Comparison of ENCODE assay signal across 1 cellular context in the genomic region with DNA sequence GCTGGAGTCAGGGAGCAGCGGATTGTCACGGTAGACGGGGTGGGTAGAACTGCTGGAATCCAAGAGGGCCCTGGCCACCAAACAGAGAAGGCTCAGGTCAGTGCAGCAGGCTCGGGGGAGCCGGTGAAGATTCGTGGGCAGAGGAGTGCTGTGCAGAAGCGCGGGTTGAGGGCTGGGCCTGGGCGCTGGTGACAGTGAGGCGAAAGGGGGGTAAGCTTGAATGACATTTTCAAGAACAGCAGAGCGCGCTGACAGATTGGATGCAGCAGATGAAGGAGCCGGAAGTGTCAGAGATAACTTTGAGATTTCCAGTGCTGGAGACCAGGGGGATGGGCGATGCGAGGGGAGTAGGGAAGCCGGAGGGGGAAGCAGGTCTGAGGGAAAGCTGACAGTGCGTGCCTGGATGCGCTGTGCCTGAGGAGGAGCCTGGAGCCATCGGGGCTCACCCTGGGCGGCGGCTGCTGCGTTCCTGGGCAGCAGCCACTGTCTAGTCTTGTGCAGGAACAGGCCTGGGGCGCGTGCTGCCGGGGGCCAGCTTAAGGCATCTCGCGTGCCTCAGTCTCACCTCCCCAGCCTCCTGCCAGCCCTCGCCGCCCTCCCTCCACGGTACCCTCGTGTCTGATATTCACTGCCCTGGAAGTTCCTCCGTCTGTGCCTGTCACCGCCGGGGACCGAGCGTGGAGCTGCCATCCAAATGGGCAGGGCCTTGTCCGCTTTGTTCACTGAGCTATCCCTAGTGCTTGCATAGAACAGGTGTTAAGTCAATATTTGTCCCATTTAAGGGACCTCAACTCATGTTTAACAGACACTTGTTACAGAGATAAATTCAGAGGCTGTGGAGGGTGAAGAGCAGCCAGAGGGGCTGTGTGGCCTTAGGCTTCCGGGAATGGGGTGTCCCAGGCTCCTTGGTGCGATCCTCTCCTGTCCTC.
A peak's percentile ranks its signal among the peaks of the same experiment; 100 is the strongest.
TF ChIP-seq lines count a peak whose summit lies in the region.

No MANE protein-coding gene starts in this region.

TF ChIP-seq in HepG2, 621 proteins besides CTCF, POLR2A, EP300 and RAD21 (continued from another document):
- TF ChIP-seq, protein P1, sequence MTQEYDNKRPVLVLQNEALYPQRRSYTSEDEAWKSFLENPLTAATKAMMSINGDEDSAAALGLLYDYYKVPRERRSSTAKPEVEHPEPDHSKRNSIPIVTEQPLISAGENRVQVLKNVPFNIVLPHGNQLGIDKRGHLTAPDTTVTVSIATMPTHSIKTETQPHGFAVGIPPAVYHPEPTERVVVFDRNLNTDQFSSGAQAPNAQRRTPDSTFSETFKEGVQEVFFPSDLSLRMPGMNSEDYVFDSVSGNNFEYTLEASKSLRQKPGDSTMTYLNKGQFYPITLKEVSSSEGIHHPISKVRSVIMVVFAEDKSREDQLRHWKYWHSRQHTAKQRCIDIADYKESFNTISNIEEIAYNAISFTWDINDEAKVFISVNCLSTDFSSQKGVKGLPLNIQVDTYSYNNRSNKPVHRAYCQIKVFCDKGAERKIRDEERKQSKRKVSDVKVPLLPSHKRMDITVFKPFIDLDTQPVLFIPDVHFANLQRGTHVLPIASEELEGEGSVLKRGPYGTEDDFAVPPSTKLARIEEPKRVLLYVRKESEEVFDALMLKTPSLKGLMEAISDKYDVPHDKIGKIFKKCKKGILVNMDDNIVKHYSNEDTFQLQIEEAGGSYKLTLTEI (CRISPR knock-in tag; conservative IDR thresholded peaks at IDR 0.05): no peak
- TF ChIP-seq, protein P2, sequence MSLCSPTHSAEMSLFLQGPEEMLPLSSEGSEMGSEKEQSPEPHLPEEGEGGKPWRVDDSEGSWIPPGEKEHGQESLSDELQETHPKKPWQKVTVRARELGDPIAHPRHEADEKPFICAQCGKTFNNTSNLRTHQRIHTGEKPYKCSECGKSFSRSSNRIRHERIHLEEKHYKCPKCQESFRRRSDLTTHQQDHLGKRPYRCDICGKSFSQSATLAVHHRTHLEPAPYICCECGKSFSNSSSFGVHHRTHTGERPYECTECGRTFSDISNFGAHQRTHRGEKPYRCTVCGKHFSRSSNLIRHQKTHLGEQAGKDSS (CRISPR knock-in tag; IDR thresholded peaks at IDR 0.05; ENCODE audit: borderline replicate concordance, low read depth): no peak
- no peak for TF ChIP-seq KAT8 (CRISPR knock-in tag; IDR thresholded peaks at IDR 0.05)
- TF ChIP-seq ZNF562 (CRISPR knock-in tag; IDR thresholded peaks at IDR 0.05; ENCODE audit: borderline replicate concordance): no peak
- TF ChIP-seq POLR2AphosphoS2 (IDR thresholded peaks at IDR 0.05; ENCODE audit: low read depth, low read length): no peak
- TF ChIP-seq YY1 (IDR thresholded peaks at IDR 0.05; ENCODE audit: insufficient read depth, insufficient replicate concordance, low read depth, low read length): no peak
- no peak for TF ChIP-seq ZNF253 (CRISPR knock-in tag; IDR thresholded peaks at IDR 0.05; ENCODE audit: borderline replicate concordance)
- peak; percentile 51; the same call in 1 of the 2 replicates for TF ChIP-seq TBX3 (IDR thresholded peaks at IDR 0.05; ENCODE audit: borderline replicate concordance)
- no peak for TF ChIP-seq SOX13 (IDR thresholded peaks at IDR 0.05)
- TF ChIP-seq SOX13 (CRISPR knock-in tag; conservative IDR thresholded peaks at IDR 0.05 in 1 of 2, IDR thresholded peaks at IDR 0.05 in 1 of 2): peak in 1 of 2 experiments; percentile 49; a peak in 1 of 4 replicates
- TF ChIP-seq ZNF644 (CRISPR knock-in tag; IDR thresholded peaks at IDR 0.05; ENCODE audit: low read depth): no peak
- no peak for TF ChIP-seq ZNF878 (CRISPR knock-in tag; IDR thresholded peaks at IDR 0.05)
- TF ChIP-seq, protein P3, sequence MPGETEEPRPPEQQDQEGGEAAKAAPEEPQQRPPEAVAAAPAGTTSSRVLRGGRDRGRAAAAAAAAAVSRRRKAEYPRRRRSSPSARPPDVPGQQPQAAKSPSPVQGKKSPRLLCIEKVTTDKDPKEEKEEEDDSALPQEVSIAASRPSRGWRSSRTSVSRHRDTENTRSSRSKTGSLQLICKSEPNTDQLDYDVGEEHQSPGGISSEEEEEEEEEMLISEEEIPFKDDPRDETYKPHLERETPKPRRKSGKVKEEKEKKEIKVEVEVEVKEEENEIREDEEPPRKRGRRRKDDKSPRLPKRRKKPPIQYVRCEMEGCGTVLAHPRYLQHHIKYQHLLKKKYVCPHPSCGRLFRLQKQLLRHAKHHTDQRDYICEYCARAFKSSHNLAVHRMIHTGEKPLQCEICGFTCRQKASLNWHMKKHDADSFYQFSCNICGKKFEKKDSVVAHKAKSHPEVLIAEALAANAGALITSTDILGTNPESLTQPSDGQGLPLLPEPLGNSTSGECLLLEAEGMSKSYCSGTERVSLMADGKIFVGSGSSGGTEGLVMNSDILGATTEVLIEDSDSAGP (CRISPR knock-in tag; IDR thresholded peaks at IDR 0.05; ENCODE audit: borderline replicate concordance): peak; percentile 21; the same call in 1 of the 2 replicates
- TF ChIP-seq TEAD2 (CRISPR knock-in tag; IDR thresholded peaks at IDR 0.05): no peak
- no peak for TF ChIP-seq CREM (IDR thresholded peaks at IDR 0.05)
- TF ChIP-seq CREM (CRISPR knock-in tag; IDR thresholded peaks at IDR 0.05): no peak
- TF ChIP-seq, protein P4, sequence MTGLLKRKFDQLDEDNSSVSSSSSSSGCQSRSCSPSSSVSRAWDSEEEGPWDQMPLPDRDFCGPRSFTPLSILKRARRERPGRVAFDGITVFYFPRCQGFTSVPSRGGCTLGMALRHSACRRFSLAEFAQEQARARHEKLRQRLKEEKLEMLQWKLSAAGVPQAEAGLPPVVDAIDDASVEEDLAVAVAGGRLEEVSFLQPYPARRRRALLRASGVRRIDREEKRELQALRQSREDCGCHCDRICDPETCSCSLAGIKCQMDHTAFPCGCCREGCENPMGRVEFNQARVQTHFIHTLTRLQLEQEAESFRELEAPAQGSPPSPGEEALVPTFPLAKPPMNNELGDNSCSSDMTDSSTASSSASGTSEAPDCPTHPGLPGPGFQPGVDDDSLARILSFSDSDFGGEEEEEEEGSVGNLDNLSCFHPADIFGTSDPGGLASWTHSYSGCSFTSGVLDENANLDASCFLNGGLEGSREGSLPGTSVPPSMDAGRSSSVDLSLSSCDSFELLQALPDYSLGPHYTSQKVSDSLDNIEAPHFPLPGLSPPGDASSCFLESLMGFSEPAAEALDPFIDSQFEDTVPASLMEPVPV (CRISPR knock-in tag; IDR thresholded peaks at IDR 0.05): no peak
- TF ChIP-seq SOX6 (IDR thresholded peaks at IDR 0.05): no peak
- peak; percentile 47; the same call in 1 of the 2 replicates for TF ChIP-seq SOX6 (CRISPR knock-in tag; IDR thresholded peaks at IDR 0.05)
- 0 out of 2 replicates have a peak, but pooled peaks have one; percentile 33 for TF ChIP-seq BCL6 (CRISPR knock-in tag; IDR thresholded peaks at IDR 0.05)
- no peak for TF ChIP-seq ZZZ3 (CRISPR knock-in tag; IDR thresholded peaks at IDR 0.05; ENCODE audit: borderline replicate concordance)
- TF ChIP-seq, protein P5, sequence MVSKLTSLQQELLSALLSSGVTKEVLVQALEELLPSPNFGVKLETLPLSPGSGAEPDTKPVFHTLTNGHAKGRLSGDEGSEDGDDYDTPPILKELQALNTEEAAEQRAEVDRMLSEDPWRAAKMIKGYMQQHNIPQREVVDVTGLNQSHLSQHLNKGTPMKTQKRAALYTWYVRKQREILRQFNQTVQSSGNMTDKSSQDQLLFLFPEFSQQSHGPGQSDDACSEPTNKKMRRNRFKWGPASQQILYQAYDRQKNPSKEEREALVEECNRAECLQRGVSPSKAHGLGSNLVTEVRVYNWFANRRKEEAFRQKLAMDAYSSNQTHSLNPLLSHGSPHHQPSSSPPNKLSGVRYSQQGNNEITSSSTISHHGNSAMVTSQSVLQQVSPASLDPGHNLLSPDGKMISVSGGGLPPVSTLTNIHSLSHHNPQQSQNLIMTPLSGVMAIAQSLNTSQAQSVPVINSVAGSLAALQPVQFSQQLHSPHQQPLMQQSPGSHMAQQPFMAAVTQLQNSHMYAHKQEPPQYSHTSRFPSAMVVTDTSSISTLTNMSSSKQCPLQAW (CRISPR knock-in tag; IDR thresholded peaks at IDR 0.05): no peak
- no peak for TF ChIP-seq NONO (IDR thresholded peaks at IDR 0.05)
- TF ChIP-seq NONO (CRISPR knock-in tag; conservative IDR thresholded peaks at IDR 0.05): no peak
- TF ChIP-seq NCOA5 (CRISPR knock-in tag; IDR thresholded peaks at IDR 0.05): no peak
- TF ChIP-seq ZNF577 (CRISPR knock-in tag; IDR thresholded peaks at IDR 0.05; ENCODE audit: borderline replicate concordance, low read depth): no peak
- peak; percentile 15; the same call in 1 of the 2 replicates for TF ChIP-seq GATAD2A (CRISPR knock-in tag; IDR thresholded peaks at IDR 0.05)
- TF ChIP-seq TGIF2 (CRISPR knock-in tag; IDR thresholded peaks at IDR 0.05): no peak
- TF ChIP-seq, protein P6, sequence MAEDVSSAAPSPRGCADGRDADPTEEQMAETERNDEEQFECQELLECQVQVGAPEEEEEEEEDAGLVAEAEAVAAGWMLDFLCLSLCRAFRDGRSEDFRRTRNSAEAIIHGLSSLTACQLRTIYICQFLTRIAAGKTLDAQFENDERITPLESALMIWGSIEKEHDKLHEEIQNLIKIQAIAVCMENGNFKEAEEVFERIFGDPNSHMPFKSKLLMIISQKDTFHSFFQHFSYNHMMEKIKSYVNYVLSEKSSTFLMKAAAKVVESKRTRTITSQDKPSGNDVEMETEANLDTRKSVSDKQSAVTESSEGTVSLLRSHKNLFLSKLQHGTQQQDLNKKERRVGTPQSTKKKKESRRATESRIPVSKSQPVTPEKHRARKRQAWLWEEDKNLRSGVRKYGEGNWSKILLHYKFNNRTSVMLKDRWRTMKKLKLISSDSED (CRISPR knock-in tag; IDR thresholded peaks at IDR 0.05): no peak
- TF ChIP-seq ZKSCAN1 (IDR thresholded peaks at IDR 0.05; ENCODE audit: low read length): no peak
- no peak for TF ChIP-seq SALL2 (CRISPR knock-in tag; IDR thresholded peaks at IDR 0.05)
- TF ChIP-seq ZNF720 (CRISPR knock-in tag; IDR thresholded peaks at IDR 0.05): no peak
- no peak for TF ChIP-seq SCMH1 (CRISPR knock-in tag; IDR thresholded peaks at IDR 0.05; ENCODE audit: borderline replicate concordance)
- no peak for TF ChIP-seq SETDB1 (CRISPR knock-in tag; IDR thresholded peaks at IDR 0.05; ENCODE audit: borderline replicate concordance)
- TF ChIP-seq ZNF121 (CRISPR knock-in tag; IDR thresholded peaks at IDR 0.05): no peak
- no peak for TF ChIP-seq SOX5 (CRISPR knock-in tag; IDR thresholded peaks at IDR 0.05; ENCODE audit: borderline replicate concordance)
- no peak for TF ChIP-seq NR3C1 (CRISPR knock-in tag; IDR thresholded peaks at IDR 0.05)
- no peak for TF ChIP-seq ZNF431 (CRISPR knock-in tag; IDR thresholded peaks at IDR 0.05; ENCODE audit: borderline replicate concordance, low read depth)
- no peak for TF ChIP-seq HCFC1 (IDR thresholded peaks at IDR 0.05; ENCODE audit: low read depth, low read length)
- TF ChIP-seq GABPB1 (CRISPR knock-in tag; IDR thresholded peaks at IDR 0.05): no peak
- TF ChIP-seq ZSCAN21 (CRISPR knock-in tag; IDR thresholded peaks at IDR 0.05; ENCODE audit: borderline replicate concordance): 0 out of 2 replicates have a peak, but pooled peaks have one; percentile 39
- TF ChIP-seq, protein P7, sequence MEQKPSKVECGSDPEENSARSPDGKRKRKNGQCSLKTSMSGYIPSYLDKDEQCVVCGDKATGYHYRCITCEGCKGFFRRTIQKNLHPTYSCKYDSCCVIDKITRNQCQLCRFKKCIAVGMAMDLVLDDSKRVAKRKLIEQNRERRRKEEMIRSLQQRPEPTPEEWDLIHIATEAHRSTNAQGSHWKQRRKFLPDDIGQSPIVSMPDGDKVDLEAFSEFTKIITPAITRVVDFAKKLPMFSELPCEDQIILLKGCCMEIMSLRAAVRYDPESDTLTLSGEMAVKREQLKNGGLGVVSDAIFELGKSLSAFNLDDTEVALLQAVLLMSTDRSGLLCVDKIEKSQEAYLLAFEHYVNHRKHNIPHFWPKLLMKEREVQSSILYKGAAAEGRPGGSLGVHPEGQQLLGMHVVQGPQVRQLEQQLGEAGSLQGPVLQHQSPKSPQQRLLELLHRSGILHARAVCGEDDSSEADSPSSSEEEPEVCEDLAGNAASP (CRISPR knock-in tag; IDR thresholded peaks at IDR 0.05; ENCODE audit: borderline replicate concordance): no peak
- 0 out of 2 replicates have a peak, but pooled peaks have one; percentile 36 for TF ChIP-seq FOXA3 (CRISPR knock-in tag; IDR thresholded peaks at IDR 0.05)
TF ChIP-seq in HepG2: peak in this region for 14.
